In the genomic region with DNA sequence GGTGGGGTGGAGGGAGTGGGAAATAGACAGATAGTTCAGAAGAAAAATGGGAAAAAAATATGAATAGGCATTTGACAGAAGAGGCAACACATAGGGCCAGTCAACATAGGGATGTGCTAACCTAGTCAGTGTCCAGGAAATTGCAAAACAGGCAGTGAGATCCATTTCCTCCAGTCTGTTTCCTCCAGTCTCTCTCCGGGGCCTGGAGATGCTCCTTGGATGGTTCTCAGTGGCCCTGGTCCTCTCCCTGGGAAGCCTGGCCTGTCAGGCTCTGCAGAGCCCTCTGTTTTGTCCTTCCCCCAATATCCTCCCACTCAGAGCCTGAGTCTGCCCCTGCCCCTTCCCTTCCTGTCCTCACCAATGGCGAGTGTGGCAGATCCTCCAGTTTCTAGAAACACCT, we compare ENCODE assay signal across 15 cellular contexts. TPM values are rescaled to one million over a fixed set of nuclear protein-coding genes. Genes with fewer than 3 reads are reported as not detected.
DNase-seq lines count a peak whose midpoint lies in the region; ATAC-seq and TF ChIP-seq lines count a peak whose summit lies in the region.
"Had no signal": no experiment of that assay in that cellular context is flagged by ENCODE, and none has a peak within 500 bp of the region (broad histone marks: within the 10 kb centered on the region; RNA-seq: fewer than 3 reads in every experiment).

No MANE protein-coding gene starts in this region.

- peaks cover 46% of the 10 kb centered on the region for H3K4me1 Mint-ChIP-seq in activated naive CD8-positive, alpha-beta T cell treated with anti-CD3 and anti-CD28 coated beads, Interleukin-2, amount 10 ng/mL, durations not matched to agents 7 days and 5 days
- H3K4me1 Mint-ChIP-seq in activated naive CD8-positive, alpha-beta T cell treated with anti-CD3 and anti-CD28 coated beads for 36 hours, result peaks cover 55% of the 10 kb centered on the region
- H3K4me1 Mint-ChIP-seq in activated CD4-positive, alpha-beta memory T cell treated with anti-CD3 and anti-CD28 coated beads for 36 hours (ENCODE audit: low read depth), result peaks cover 21% of the 10 kb centered on the region

- peak overlapping the region; percentile 37 for H3K27ac Mint-ChIP-seq in activated naive CD8-positive, alpha-beta T cell treated with anti-CD3 and anti-CD28 coated beads, Interleukin-2, amount 10 ng/mL, durations not matched to agents 7 days and 5 days
- no peak overlapping the region for H3K27ac Mint-ChIP-seq in activated naive CD8-positive, alpha-beta T cell treated with anti-CD3 and anti-CD28 coated beads for 36 hours
- no peak overlapping the region for H3K27ac Mint-ChIP-seq in activated CD4-positive, alpha-beta memory T cell treated with anti-CD3 and anti-CD28 coated beads for 36 hours

- H3K36me3 ChIP-seq in thyroid gland, result no peaks in the 10 kb centered on the region
- H3K36me3 ChIP-seq: ascending aorta, left lung, thoracic aorta had no signal

- H3K4me1 ChIP-seq in thyroid gland, result peaks cover 22 to 34% of the 10 kb centered on the region in 2 donors

- H3K36me3 Mint-ChIP-seq in activated naive CD8-positive, alpha-beta T cell treated with anti-CD3 and anti-CD28 coated beads, Interleukin-2, amount 10 ng/mL, durations not matched to agents 7 days and 5 days, result no peaks in the 10 kb centered on the region
- H3K36me3 Mint-ChIP-seq in activated naive CD8-positive, alpha-beta T cell treated with anti-CD3 and anti-CD28 coated beads for 36 hours, result no peaks in the 10 kb centered on the region
- H3K36me3 Mint-ChIP-seq in activated CD4-positive, alpha-beta memory T cell treated with anti-CD3 and anti-CD28 coated beads for 36 hours, result no peaks in the 10 kb centered on the region

- no peak for DNase-seq in activated naive CD8-positive, alpha-beta T cell treated with anti-CD3 and anti-CD28 coated beads, Interleukin-2, amount 10 ng/mL, durations not matched to agents 7 days and 5 days
- no peak for DNase-seq in activated naive CD8-positive, alpha-beta T cell treated with anti-CD3 and anti-CD28 coated beads for 36 hours
- DNase-seq in iris pigment epithelial cell (ENCODE audit: low read depth) (peak; percentile 19), thyroid gland (no peak), NCI-H1436 treated with DMSO at 0.1 percent for 48 hours (lab: John Stamatoyannopoulos, UW) (no peak)
- no peak for DNase-seq in activated CD4-positive, alpha-beta memory T cell treated with anti-CD3 and anti-CD28 coated beads for 36 hours
- DNase-seq: dermis blood vessel endothelial cell, left lung, NCI-H748 treated with DMSO at 0.1 percent for 48 hours, SHP77 treated with DMSO at 0.1 percent for 48 hours, T1000 had no signal

- ATAC-seq in activated naive CD8-positive, alpha-beta T cell treated with anti-CD3 and anti-CD28 coated beads, Interleukin-2, amount 10 ng/mL, durations not matched to agents 7 days and 5 days (ENCODE audit: low read depth), result no peak
- ATAC-seq in GM21786 (IDR thresholded peaks at IDR 0.05; ENCODE audit: unreplicated experiment), result no peak
- ATAC-seq: left lung had no signal

- H3K27ac ChIP-seq in VCaP, result peak overlapping the region; percentile 94
- peak overlapping the region; percentile 62 to 81 (median 78) for H3K27ac ChIP-seq in thyroid gland
- H3K27ac ChIP-seq: ascending aorta, left lung, thoracic aorta had no signal

- POLR2A ChIA-PET in activated naive CD8-positive, alpha-beta T cell treated with anti-CD3 and anti-CD28 coated beads, Interleukin-2, amount 10 ng/mL, durations not matched to agents 7 days and 5 days (lab: Charles Lee), result interaction anchor here (1.6 kb wide), 1 partner anchor 55 kb away, joined by 4 read pairs; no protein-coding TSS in a partner anchor
- POLR2A ChIA-PET in activated CD4-positive, alpha-beta memory T cell treated with anti-CD3 and anti-CD28 coated beads for 36 hours (lab: Charles Lee), result interaction anchor here (0.6 kb wide), 1 partner anchor 95 kb away, joined by 3 read pairs; no protein-coding TSS in a partner anchor

- no peaks in the 10 kb centered on the region for H3K27me3 ChIP-seq in thyroid gland
- H3K27me3 ChIP-seq: ascending aorta, left lung had no signal

- no peaks in the 10 kb centered on the region for H3K9me3 Mint-ChIP-seq in activated naive CD8-positive, alpha-beta T cell treated with anti-CD3 and anti-CD28 coated beads, Interleukin-2, amount 10 ng/mL, durations not matched to agents 7 days and 5 days
- H3K9me3 Mint-ChIP-seq in activated naive CD8-positive, alpha-beta T cell treated with anti-CD3 and anti-CD28 coated beads for 36 hours, result no peaks in the 10 kb centered on the region
- H3K9me3 Mint-ChIP-seq in activated CD4-positive, alpha-beta memory T cell treated with anti-CD3 and anti-CD28 coated beads for 36 hours, result no peaks in the 10 kb centered on the region

- TF ChIP-seq CTCF in VCaP (conservative IDR thresholded peaks at IDR 0.05) (no peak), thyroid gland (IDR thresholded peaks at IDR 0.05) (no peak)

- intact Hi-C loops in thyroid gland (cut with DNase I), result loop anchor here (10.0 kb wide), 1 partner anchor 55 kb away; a partner anchor contains a TSS
- intact Hi-C loops in activated CD4-positive, alpha-beta memory T cell treated with anti-CD3 and anti-CD28 coated beads for 36 hours (cut with micrococcal nuclease), result loop anchor here (5.0 kb wide), 2 partner anchors 38 to 53 kb away; a partner anchor contains a TSS

- 77 to 94% methylated on average over 2 of the region's 2 CpGs for WGBS in thyroid gland, 2 donors

- no peaks in the 10 kb centered on the region for H3K9me3 ChIP-seq in thyroid gland
- H3K9me3 ChIP-seq: ascending aorta, left lung, thoracic aorta had no signal

- H3K27me3 Mint-ChIP-seq in activated naive CD8-positive, alpha-beta T cell treated with anti-CD3 and anti-CD28 coated beads, Interleukin-2, amount 10 ng/mL, durations not matched to agents 7 days and 5 days, result no peaks in the 10 kb centered on the region
- no peaks in the 10 kb centered on the region for H3K27me3 Mint-ChIP-seq in activated naive CD8-positive, alpha-beta T cell treated with anti-CD3 and anti-CD28 coated beads for 36 hours
- H3K27me3 Mint-ChIP-seq in activated CD4-positive, alpha-beta memory T cell treated with anti-CD3 and anti-CD28 coated beads for 36 hours, result no peaks in the 10 kb centered on the region

- no peak for TF ChIP-seq POLR2A in thyroid gland (IDR thresholded peaks at IDR 0.05)

- H3K4me3 Mint-ChIP-seq in activated naive CD8-positive, alpha-beta T cell treated with anti-CD3 and anti-CD28 coated beads, Interleukin-2, amount 10 ng/mL, durations not matched to agents 7 days and 5 days, result no peak overlapping the region
- H3K4me3 Mint-ChIP-seq in activated naive CD8-positive, alpha-beta T cell treated with anti-CD3 and anti-CD28 coated beads for 36 hours, result no peak overlapping the region
- H3K4me3 Mint-ChIP-seq in activated CD4-positive, alpha-beta memory T cell treated with anti-CD3 and anti-CD28 coated beads for 36 hours, result no peak overlapping the region

- CTCF ChIA-PET in activated CD4-positive, alpha-beta memory T cell treated with anti-CD3 and anti-CD28 coated beads for 36 hours (lab: Charles Lee), result interaction anchor here (5.6 to 6.0 kb wide), 2 partner anchors 94 to 107 kb away, joined by 53 to 177 read pairs; no protein-coding TSS in a partner anchor

- no peak overlapping the region for H3K4me3 ChIP-seq in thyroid gland (replicated peaks in 1 of 3)
- H3K4me3 ChIP-seq: ascending aorta, left lung, thoracic aorta had no signal

RNA-seq across cellular contexts. Expression of a gene that starts 52.6 kb away (rescaled TPM):
- total RNA-seq in activated naive CD8-positive, alpha-beta T cell treated with anti-CD3 and anti-CD28 coated beads, Interleukin-2, amount 10 ng/mL, durations not matched to agents 7 days and 5 days, result 10 to 100 TPM; 52.2 to 56.5 TPM
- 10 to 100 TPM; 41.6 to 42.8 TPM for total RNA-seq in activated naive CD8-positive, alpha-beta T cell treated with anti-CD3 and anti-CD28 coated beads for 36 hours
- 100 to 1,000 TPM; 119 to 165 (median 132) TPM for total RNA-seq in thyroid gland
- 10 to 100 TPM; 27.4 to 29.1 TPM for total RNA-seq in activated CD4-positive, alpha-beta memory T cell treated with anti-CD3 and anti-CD28 coated beads for 36 hours
